In genomic region chr10:129468187-129468586, GRCh38 we compare ENCODE assay signal across 16 cellular contexts. TPM values are rescaled to one million over a fixed set of nuclear protein-coding genes. Genes with fewer than 3 reads are reported as not detected.
DNase-seq lines count a peak whose midpoint lies in the region; ATAC-seq, FAIRE-seq and TF ChIP-seq lines count a peak whose summit lies in the region.
"Had no signal": no experiment of that assay in that cellular context is flagged by ENCODE, and none has a peak within 500 bp of the region (broad histone marks: within the 10 kb centered on the region; RNA-seq: fewer than 3 reads in every experiment).

No MANE protein-coding gene starts in this region.

- FAIRE-seq in kidney (lab: Jason Lieb, UNC) = no peak
- FAIRE-seq: G401.6 had no signal

- intact Hi-C loops in left ventricle myocardium inferior (cut with micrococcal nuclease) (no loop called here), left cardiac atrium (cut with DNase I) (no loop called here), kidney (cut with DNase I) (no loop called here)
- intact Hi-C loops in activated T-helper 1 cell treated with anti-CD3 and anti-CD28 coated beads, Interleukin-12 subunit alpha, Interleukin-12 subunit beta, Interleukin-2, Interleukin-4 antibody, amounts not matched to agents 30 ng/mL and 10 ng/mL and 1 ng/mL, durations not matched to agents 14 hours and 24 hours and 36 hours (cut with micrococcal nuclease) = loop anchor here (5.0 to 10.0 kb wide), 3 partner anchors 433 to 1421 kb away; partner anchors contain the start of gene MKI67

- H3K4me1 ChIP-seq in left ventricle myocardium inferior = peaks cover 22% of the 10 kb centered on the region
- peaks cover 4 to 8% of the 10 kb centered on the region in 2 donors for H3K4me1 ChIP-seq in kidney (ENCODE audit: control insufficient read depth in 1 of 2, insufficient read depth in 1 of 2, low read depth in 1 of 2, low read length in 2 of 2)
- H3K4me1 ChIP-seq in subcutaneous abdominal adipose tissue (ENCODE audit: control insufficient read depth in 5 of 5, insufficient read depth in 5 of 5, low read length in 5 of 5) = peaks cover 2 to 20% (median 19%) of the 10 kb centered on the region in 5 donors
- H3K4me1 ChIP-seq: parathyroid adenoma had no signal

- no peaks in the 10 kb centered on the region for H3K9me3 Mint-ChIP-seq in activated T-helper 1 cell treated with anti-CD3 and anti-CD28 coated beads, Interleukin-12 subunit alpha, Interleukin-12 subunit beta, Interleukin-2, Interleukin-4 antibody, amounts not matched to agents 30 ng/mL and 10 ng/mL and 1 ng/mL, durations not matched to agents 14 hours and 24 hours and 36 hours

- H3K4me3 Mint-ChIP-seq in activated T-helper 1 cell treated with anti-CD3 and anti-CD28 coated beads, Interleukin-12 subunit alpha, Interleukin-12 subunit beta, Interleukin-2, Interleukin-4 antibody, amounts not matched to agents 30 ng/mL and 10 ng/mL and 1 ng/mL, durations not matched to agents 14 hours and 24 hours and 36 hours = peak overlapping the region; percentile 84

- H3K27ac Mint-ChIP-seq in activated T-helper 1 cell treated with anti-CD3 and anti-CD28 coated beads, Interleukin-12 subunit alpha, Interleukin-12 subunit beta, Interleukin-2, Interleukin-4 antibody, amounts not matched to agents 30 ng/mL and 10 ng/mL and 1 ng/mL, durations not matched to agents 14 hours and 24 hours and 36 hours = no peak overlapping the region

- H3K27ac ChIP-seq in left ventricle myocardium inferior (replicated peaks) = peak overlapping the region; percentile 91
- no peak overlapping the region for H3K27ac ChIP-seq in kidney (ENCODE audit: low read depth in 2 of 2, low read length in 2 of 2)
- H3K27ac ChIP-seq in subcutaneous abdominal adipose tissue (ENCODE audit: low read depth, low read length) = peak overlapping the region; percentile 78
- H3K27ac ChIP-seq: parathyroid adenoma had no signal

- H3K4me3 ChIP-seq in left ventricle myocardium inferior (peak overlapping the region; percentile 97), kidney (ENCODE audit: low read length in 2 of 2) (peak overlapping the region in 1 of 2 donors; percentile 76), subcutaneous abdominal adipose tissue (ENCODE audit: low read depth in 1 of 5, low read length in 5 of 5) (peak overlapping the region in 1 of 5 donors; percentile 81)

- no peaks in the 10 kb centered on the region for H3K27me3 Mint-ChIP-seq in activated T-helper 1 cell treated with anti-CD3 and anti-CD28 coated beads, Interleukin-12 subunit alpha, Interleukin-12 subunit beta, Interleukin-2, Interleukin-4 antibody, amounts not matched to agents 30 ng/mL and 10 ng/mL and 1 ng/mL, durations not matched to agents 14 hours and 24 hours and 36 hours (ENCODE audit: insufficient read depth)

- no peak for DNase-seq in left ventricle myocardium inferior
- DNase-seq in left cardiac atrium = no peak
- DNase-seq in activated T-helper 1 cell treated with anti-CD3 and anti-CD28 coated beads, Interleukin-12 subunit alpha, Interleukin-12 subunit beta, Interleukin-2, Interleukin-4 antibody, amounts not matched to agents 30 ng/mL and 10 ng/mL and 1 ng/mL, durations not matched to agents 14 hours and 24 hours and 36 hours (ENCODE audit: low spot score) = no peak
- peak; percentile 52 for DNase-seq in kidney
- DNase-seq in iPS-NIHi11 (ENCODE audit: low spot score) = no peak
- DNase-seq: amniotic stem cell; BE2C; effector CD8-positive, alpha-beta T cell; NCI-H2107; NK-92 treated with Interleukin-12 subunit alpha and Interleukin-12 subunit beta, amount 100 ng/mL, for 24 hours; stomach had no signal

- TF ChIP-seq CTCF in left ventricle myocardium inferior (IDR thresholded peaks at IDR 0.05; ENCODE audit: borderline replicate concordance) (no peak), kidney (IDR thresholded peaks at IDR 0.05; ENCODE audit: borderline replicate concordance, extremely low read depth, insufficient read depth) (no peak)

- ATAC-seq in left cardiac atrium (no peak), HG02870 (IDR thresholded peaks at IDR 0.05; ENCODE audit: unreplicated experiment) (no peak), GM18519 (IDR thresholded peaks at IDR 0.05; ENCODE audit: low FRiP score, unreplicated experiment) (no peak)

- H3K36me3 Mint-ChIP-seq in activated T-helper 1 cell treated with anti-CD3 and anti-CD28 coated beads, Interleukin-12 subunit alpha, Interleukin-12 subunit beta, Interleukin-2, Interleukin-4 antibody, amounts not matched to agents 30 ng/mL and 10 ng/mL and 1 ng/mL, durations not matched to agents 14 hours and 24 hours and 36 hours (ENCODE audit: low read depth) = no peaks in the 10 kb centered on the region

- no peaks in the 10 kb centered on the region for H3K27me3 ChIP-seq in left ventricle myocardium inferior (ENCODE audit: low read depth)
- no peaks in the 10 kb centered on the region for H3K27me3 ChIP-seq in subcutaneous abdominal adipose tissue (ENCODE audit: control insufficient read depth in 5 of 5, insufficient read depth in 4 of 5, low read length in 5 of 5)
- H3K27me3 ChIP-seq: BE2C, stomach had no signal

- H3K36me3 ChIP-seq in left ventricle myocardium inferior (peaks cover 26% of the 10 kb centered on the region), kidney (ENCODE audit: control insufficient read depth in 1 of 2, insufficient read depth in 2 of 2, low read length in 2 of 2) (no peaks in the 10 kb centered on the region), subcutaneous abdominal adipose tissue (ENCODE audit: control insufficient read depth in 5 of 5, insufficient read depth in 5 of 5, low read length in 5 of 5) (peaks cover 0 to 23% (median 18%) of the 10 kb centered on the region in 5 donors)
- H3K36me3 ChIP-seq: BE2C had no signal

- H3K9me3 ChIP-seq in left ventricle myocardium inferior (replicated peaks) (no peaks in the 10 kb centered on the region), kidney (ENCODE audit: control insufficient read depth in 1 of 2, low read length in 2 of 2) (no peaks in the 10 kb centered on the region), subcutaneous abdominal adipose tissue (ENCODE audit: control insufficient read depth in 5 of 5, low read length in 5 of 5) (no peaks in the 10 kb centered on the region)
- H3K9me3 ChIP-seq: BE2C, stomach had no signal

- H3K9ac ChIP-seq in kidney (ENCODE audit: low read length in 2 of 2) (no peak overlapping the region), subcutaneous abdominal adipose tissue (ENCODE audit: low read length in 5 of 5) (peak overlapping the region in 1 of 5 donors; percentile 79)
- H3K9ac ChIP-seq: parathyroid adenoma had no signal

- peaks cover 7% of the 10 kb centered on the region for H3K4me1 Mint-ChIP-seq in activated T-helper 1 cell treated with anti-CD3 and anti-CD28 coated beads, Interleukin-12 subunit alpha, Interleukin-12 subunit beta, Interleukin-2, Interleukin-4 antibody, amounts not matched to agents 30 ng/mL and 10 ng/mL and 1 ng/mL, durations not matched to agents 14 hours and 24 hours and 36 hours (ENCODE audit: low read depth)

RNA-seq across cellular contexts. Expression of gene MGMT, which starts 1.1 kb away (rescaled TPM):
- total RNA-seq in left ventricle myocardium inferior = 15.4 TPM
- total RNA-seq in left cardiac atrium = 10 to 100 TPM; 10.1 to 15.7 TPM
- 18.8 and 19.6 TPM in 2 replicates for total RNA-seq in activated T-helper 1 cell treated with anti-CD3 and anti-CD28 coated beads, Interleukin-12 subunit alpha, Interleukin-12 subunit beta, Interleukin-2, Interleukin-4 antibody, amounts not matched to agents 30 ng/mL and 10 ng/mL and 1 ng/mL, durations not matched to agents 14 hours and 24 hours and 36 hours
- total RNA-seq in kidney = 25.9 TPM
- polyA plus RNA-seq in kidney (ENCODE audit: insufficient read depth, low read depth, low replicate concordance) = 70.0 TPM

Comparison
In these comparisons a context has a peak if more than half of its experiments do, and no peak if none do; other contexts are left out.
1. H3K27ac ChIP-seq: peak in left ventricle myocardium inferior (single experiment) and subcutaneous abdominal adipose tissue (single experiment); none in kidney (0 of 2).